ENCODE assay signal across 2 cellular contexts in the genomic region with DNA sequence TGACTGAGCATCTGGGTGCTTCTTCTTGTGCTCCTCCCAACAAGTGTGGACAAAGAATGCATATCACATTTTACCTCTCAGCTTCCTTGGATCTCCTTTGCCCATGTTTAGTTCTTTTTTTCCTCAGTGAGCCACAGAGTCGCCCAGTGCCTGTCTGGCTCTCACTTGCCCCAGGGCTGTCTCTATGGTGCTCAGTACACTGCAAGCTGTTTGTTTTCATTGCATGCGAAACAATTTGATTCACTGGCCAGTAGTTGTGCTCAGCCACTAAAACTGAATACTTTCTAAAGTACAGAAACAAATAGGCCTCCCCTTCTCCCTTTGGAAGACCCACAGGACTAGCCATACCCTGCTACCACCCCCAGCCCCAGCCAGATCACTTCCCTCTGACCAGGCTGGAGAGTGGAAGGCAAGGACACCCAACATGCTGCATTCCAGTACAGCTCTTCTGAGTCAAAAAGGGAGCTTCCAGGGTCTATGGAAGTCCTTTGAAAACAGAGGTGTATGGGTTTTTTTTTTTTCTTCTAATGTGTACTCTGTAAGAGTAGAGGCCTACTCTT.
TF ChIP-seq lines count a peak whose summit lies in the region.

No MANE protein-coding gene starts in this region.

TF ChIP-seq in IMR-90, 13 proteins besides CTCF, POLR2A, EP300 and RAD21:
- TF ChIP-seq SMC3 (IDR thresholded peaks at IDR 0.05; ENCODE audit: low read depth, low read length) (no peak), BHLHE40 (IDR thresholded peaks at IDR 0.05; ENCODE audit: low read depth, low read length) (no peak), CHD1 (IDR thresholded peaks at IDR 0.05; ENCODE audit: low read depth, low read length) (no peak), FOS (IDR thresholded peaks at IDR 0.05; ENCODE audit: low read depth, low read length) (no peak), NFE2L2 (IDR thresholded peaks at IDR 0.05; ENCODE audit: low read depth, low read length) (no peak), RCOR1 (IDR thresholded peaks at IDR 0.05; ENCODE audit: insufficient replicate concordance, low read length) (no peak), MAZ (IDR thresholded peaks at IDR 0.05; ENCODE audit: borderline replicate concordance, low read depth, low read length) (no peak), MAFK (IDR thresholded peaks at IDR 0.05; ENCODE audit: low read depth, low read length) (no peak), MXI1 (IDR thresholded peaks at IDR 0.05; ENCODE audit: borderline replicate concordance, low read depth, low read length) (no peak), CEBPB (IDR thresholded peaks at IDR 0.05; ENCODE audit: low read depth, low read length) (no peak), RFX5 (IDR thresholded peaks at IDR 0.05; ENCODE audit: low read depth, low read length) (no peak)
- TF ChIP-seq, protein P1, sequence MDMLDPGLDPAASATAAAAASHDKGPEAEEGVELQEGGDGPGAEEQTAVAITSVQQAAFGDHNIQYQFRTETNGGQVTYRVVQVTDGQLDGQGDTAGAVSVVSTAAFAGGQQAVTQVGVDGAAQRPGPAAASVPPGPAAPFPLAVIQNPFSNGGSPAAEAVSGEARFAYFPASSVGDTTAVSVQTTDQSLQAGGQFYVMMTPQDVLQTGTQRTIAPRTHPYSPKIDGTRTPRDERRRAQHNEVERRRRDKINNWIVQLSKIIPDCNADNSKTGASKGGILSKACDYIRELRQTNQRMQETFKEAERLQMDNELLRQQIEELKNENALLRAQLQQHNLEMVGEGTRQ (IDR thresholded peaks at IDR 0.05; ENCODE audit: low read depth, low read length) = no peak
- TF ChIP-seq, protein P2, sequence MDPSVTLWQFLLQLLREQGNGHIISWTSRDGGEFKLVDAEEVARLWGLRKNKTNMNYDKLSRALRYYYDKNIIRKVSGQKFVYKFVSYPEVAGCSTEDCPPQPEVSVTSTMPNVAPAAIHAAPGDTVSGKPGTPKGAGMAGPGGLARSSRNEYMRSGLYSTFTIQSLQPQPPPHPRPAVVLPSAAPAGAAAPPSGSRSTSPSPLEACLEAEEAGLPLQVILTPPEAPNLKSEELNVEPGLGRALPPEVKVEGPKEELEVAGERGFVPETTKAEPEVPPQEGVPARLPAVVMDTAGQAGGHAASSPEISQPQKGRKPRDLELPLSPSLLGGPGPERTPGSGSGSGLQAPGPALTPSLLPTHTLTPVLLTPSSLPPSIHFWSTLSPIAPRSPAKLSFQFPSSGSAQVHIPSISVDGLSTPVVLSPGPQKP (IDR thresholded peaks at IDR 0.05; ENCODE audit: borderline replicate concordance, low read depth, low read length) = no peak

TF ChIP-seq in GM12878, 131 proteins besides CTCF, POLR2A, EP300 and RAD21:
- TF ChIP-seq TAF1 (IDR thresholded peaks at IDR 0.05; ENCODE audit: borderline replicate concordance, low read depth, low read length) (no peak), RB1 (IDR thresholded peaks at IDR 0.05; ENCODE audit: borderline replicate concordance) (no peak), KLF5 (IDR thresholded peaks at IDR 0.05; ENCODE audit: partially characterized antibody) (no peak), CEBPB (IDR thresholded peaks at IDR 0.05; ENCODE audit: borderline replicate concordance in 1 of 2, low read depth in 2 of 2, low read length in 2 of 2) (no peak), MTA3 (IDR thresholded peaks at IDR 0.05; ENCODE audit: borderline replicate concordance, low read length) (no peak), KAT2A (conservative IDR thresholded peaks at IDR 0.05; ENCODE audit: control insufficient read depth, low read depth, low read length) (no peak), RELA (IDR thresholded peaks at IDR 0.05; ENCODE audit: borderline replicate concordance, partially characterized antibody) (no peak), FOXM1 (IDR thresholded peaks at IDR 0.05; ENCODE audit: low read depth, low read length) (no peak)
- TF ChIP-seq, protein P3, sequence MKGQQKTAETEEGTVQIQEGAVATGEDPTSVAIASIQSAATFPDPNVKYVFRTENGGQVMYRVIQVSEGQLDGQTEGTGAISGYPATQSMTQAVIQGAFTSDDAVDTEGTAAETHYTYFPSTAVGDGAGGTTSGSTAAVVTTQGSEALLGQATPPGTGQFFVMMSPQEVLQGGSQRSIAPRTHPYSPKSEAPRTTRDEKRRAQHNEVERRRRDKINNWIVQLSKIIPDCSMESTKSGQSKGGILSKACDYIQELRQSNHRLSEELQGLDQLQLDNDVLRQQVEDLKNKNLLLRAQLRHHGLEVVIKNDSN (IDR thresholded peaks at IDR 0.05; ENCODE audit: borderline replicate concordance, extremely low read length, insufficient read depth, low read depth, low read length) = no peak
- TF ChIP-seq, protein P4, sequence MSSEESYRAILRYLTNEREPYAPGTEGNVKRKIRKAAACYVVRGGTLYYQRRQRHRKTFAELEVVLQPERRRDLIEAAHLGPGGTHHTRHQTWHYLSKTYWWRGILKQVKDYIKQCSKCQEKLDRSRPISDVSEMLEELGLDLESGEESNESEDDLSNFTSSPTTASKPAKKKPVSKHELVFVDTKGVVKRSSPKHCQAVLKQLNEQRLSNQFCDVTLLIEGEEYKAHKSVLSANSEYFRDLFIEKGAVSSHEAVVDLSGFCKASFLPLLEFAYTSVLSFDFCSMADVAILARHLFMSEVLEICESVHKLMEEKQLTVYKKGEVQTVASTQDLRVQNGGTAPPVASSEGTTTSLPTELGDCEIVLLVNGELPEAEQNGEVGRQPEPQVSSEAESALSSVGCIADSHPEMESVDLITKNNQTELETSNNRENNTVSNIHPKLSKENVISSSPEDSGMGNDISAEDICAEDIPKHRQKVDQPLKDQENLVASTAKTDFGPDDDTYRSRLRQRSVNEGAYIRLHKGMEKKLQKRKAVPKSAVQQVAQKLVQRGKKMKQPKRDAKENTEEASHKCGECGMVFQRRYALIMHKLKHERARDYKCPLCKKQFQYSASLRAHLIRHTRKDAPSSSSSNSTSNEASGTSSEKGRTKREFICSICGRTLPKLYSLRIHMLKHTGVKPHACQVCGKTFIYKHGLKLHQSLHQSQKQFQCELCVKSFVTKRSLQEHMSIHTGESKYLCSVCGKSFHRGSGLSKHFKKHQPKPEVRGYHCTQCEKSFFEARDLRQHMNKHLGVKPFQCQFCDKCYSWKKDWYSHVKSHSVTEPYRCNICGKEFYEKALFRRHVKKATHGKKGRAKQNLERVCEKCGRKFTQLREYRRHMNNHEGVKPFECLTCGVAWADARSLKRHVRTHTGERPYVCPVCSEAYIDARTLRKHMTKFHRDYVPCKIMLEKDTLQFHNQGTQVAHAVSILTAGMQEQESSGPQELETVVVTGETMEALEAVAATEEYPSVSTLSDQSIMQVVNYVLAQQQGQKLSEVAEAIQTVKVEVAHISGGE (CRISPR knock-in tag; IDR thresholded peaks at IDR 0.05) = no peak
- TF ChIP-seq, protein P5, sequence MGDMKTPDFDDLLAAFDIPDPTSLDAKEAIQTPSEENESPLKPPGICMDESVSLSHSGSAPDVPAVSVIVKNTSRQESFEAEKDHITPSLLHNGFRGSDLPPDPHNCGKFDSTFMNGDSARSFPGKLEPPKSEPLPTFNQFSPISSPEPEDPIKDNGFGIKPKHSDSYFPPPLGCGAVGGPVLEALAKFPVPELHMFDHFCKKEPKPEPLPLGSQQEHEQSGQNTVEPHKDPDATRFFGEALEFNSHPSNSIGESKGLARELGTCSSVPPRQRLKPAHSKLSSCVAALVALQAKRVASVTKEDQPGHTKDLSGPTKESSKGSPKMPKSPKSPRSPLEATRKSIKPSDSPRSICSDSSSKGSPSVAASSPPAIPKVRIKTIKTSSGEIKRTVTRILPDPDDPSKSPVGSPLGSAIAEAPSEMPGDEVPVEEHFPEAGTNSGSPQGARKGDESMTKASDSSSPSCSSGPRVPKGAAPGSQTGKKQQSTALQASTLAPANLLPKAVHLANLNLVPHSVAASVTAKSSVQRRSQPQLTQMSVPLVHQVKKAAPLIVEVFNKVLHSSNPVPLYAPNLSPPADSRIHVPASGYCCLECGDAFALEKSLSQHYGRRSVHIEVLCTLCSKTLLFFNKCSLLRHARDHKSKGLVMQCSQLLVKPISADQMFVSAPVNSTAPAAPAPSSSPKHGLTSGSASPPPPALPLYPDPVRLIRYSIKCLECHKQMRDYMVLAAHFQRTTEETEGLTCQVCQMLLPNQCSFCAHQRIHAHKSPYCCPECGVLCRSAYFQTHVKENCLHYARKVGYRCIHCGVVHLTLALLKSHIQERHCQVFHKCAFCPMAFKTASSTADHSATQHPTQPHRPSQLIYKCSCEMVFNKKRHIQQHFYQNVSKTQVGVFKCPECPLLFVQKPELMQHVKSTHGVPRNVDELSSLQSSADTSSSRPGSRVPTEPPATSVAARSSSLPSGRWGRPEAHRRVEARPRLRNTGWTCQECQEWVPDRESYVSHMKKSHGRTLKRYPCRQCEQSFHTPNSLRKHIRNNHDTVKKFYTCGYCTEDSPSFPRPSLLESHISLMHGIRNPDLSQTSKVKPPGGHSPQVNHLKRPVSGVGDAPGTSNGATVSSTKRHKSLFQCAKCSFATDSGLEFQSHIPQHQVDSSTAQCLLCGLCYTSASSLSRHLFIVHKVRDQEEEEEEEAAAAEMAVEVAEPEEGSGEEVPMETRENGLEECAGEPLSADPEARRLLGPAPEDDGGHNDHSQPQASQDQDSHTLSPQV (IDR thresholded peaks at IDR 0.05) = no peak
